Comparison of ENCODE assay signal across 15 cellular contexts in the genomic region with DNA sequence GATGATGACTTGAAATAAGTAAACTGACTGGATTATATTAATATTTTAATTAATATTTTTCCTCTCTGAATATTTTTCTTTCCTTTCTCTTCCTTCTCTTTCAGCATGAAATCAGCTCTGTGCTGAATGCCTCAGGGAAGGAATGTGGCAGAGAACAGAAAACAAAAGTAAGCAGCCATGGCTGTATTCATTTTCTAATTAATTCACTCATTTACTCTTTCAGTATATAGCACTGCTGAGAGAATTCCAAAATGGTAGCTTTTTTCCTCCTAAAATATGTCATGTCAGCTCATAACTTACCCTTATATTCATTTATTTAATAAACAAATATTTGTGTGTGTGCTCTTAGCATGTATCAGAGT.
"Had no signal": no experiment of that assay in that cellular context is flagged by ENCODE, and none has a peak within 500 bp of the region (broad histone marks: within the 10 kb centered on the region; RNA-seq: fewer than 3 reads in every experiment).

No MANE protein-coding gene starts in this region.

- H3K27me3 ChIP-seq: body of pancreas, gastroesophageal sphincter, ovary, stomach had no signal

- H3K27me3 Mint-ChIP-seq: activated CD4-positive, alpha-beta memory T cell treated with anti-CD3 and anti-CD28 coated beads, Interleukin-2, amount 10 ng/mL, durations not matched to agents 7 days and 5 days; central memory CD8-positive, alpha-beta T cell; effector memory CD8-positive, alpha-beta T cell had no signal

- H3K4me3 ChIP-seq: body of pancreas, gastroesophageal sphincter, left ventricle myocardium inferior, ovary, stomach, thoracic aorta had no signal

- ATAC-seq: body of pancreas; effector memory CD8-positive, alpha-beta T cell; gastroesophageal sphincter had no signal

- H3K9me3 ChIP-seq: body of pancreas, gastroesophageal sphincter, left ventricle myocardium inferior, ovary, stomach, thoracic aorta had no signal

- H3K36me3 ChIP-seq: gastroesophageal sphincter, left ventricle myocardium inferior, ovary, stomach, thoracic aorta had no signal

- H3K4me3 Mint-ChIP-seq: activated CD4-positive, alpha-beta memory T cell treated with anti-CD3 and anti-CD28 coated beads, Interleukin-2, amount 10 ng/mL, durations not matched to agents 7 days and 5 days; central memory CD8-positive, alpha-beta T cell; effector memory CD8-positive, alpha-beta T cell; memory B cell; nephron progenitor cell had no signal

- DNase-seq: activated CD4-positive, alpha-beta memory T cell treated with anti-CD3 and anti-CD28 coated beads, Interleukin-2, amount 10 ng/mL, durations not matched to agents 7 days and 5 days; activated naive CD4-positive, alpha-beta T cell treated with Interleukin-2 at 50 U/mL for 16 hours; amniotic stem cell; body of pancreas; effector memory CD8-positive, alpha-beta T cell; left ventricle myocardium inferior; nephron progenitor cell; ovary; stimulated activated CD4-positive, alpha-beta T cell treated with anti-CD3 and anti-CD28 coated beads, Interleukin-4, amount 100 ng/mL, for 4 hours; stomach had no signal

- H3K36me3 Mint-ChIP-seq: memory B cell had no signal

- H3K4me1 ChIP-seq: body of pancreas, gastroesophageal sphincter, stomach had no signal

- H3K27ac ChIP-seq: body of pancreas, epithelial cell of prostate, gastroesophageal sphincter, left ventricle myocardium inferior, ovary, stomach, thoracic aorta had no signal

- H3K27ac Mint-ChIP-seq: activated CD4-positive, alpha-beta memory T cell treated with anti-CD3 and anti-CD28 coated beads, Interleukin-2, amount 10 ng/mL, durations not matched to agents 7 days and 5 days; memory B cell; nephron progenitor cell had no signal

- H3K9me3 Mint-ChIP-seq: central memory CD8-positive, alpha-beta T cell; effector memory CD8-positive, alpha-beta T cell; nephron progenitor cell had no signal
